In the genomic region with DNA sequence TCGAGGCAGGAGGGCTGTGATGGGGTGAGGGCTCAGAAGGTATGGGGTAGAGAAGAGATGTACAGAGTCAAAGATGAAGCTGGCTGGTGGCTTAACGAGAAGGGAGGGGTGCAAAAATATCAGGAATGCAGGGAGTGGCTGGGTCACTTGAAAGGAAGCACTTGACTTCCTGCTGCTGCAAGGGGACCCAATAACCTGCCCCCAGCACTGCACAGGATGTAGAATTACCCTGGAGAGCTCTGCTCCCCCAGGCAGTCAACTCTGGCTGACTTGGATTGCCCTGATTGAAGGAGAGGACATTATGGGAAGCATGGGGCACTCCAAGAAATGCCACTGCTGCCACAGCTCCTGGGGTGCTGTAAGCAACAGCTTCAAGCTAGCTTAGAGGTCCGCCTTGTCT, we compare ENCODE assay signal across 21 cellular contexts. TPM values are rescaled to one million over a fixed set of nuclear protein-coding genes. Genes with fewer than 3 reads are reported as not detected.
DNase-seq lines count a peak whose midpoint lies in the region; ATAC-seq, FAIRE-seq and TF ChIP-seq lines count a peak whose summit lies in the region.
"Had no signal": no experiment of that assay in that cellular context is flagged by ENCODE, and none has a peak within 500 bp of the region (broad histone marks: within the 10 kb centered on the region; RNA-seq: fewer than 3 reads in every experiment).

No MANE protein-coding gene starts in this region.

- H3K4me2 ChIP-seq in BLaER1 (peak overlapping the region; percentile 25; the same call in 1 of the 2 replicates), HCT116 (ENCODE audit: low read length) (0 out of 2 replicates have a peak overlapping the region, but pooled peaks have one; percentile 17)
- H3K4me2 ChIP-seq: A549, SK-N-SH had no signal

- intact Hi-C loops in HCT116 (cut with micrococcal nuclease): no loop called here
- intact Hi-C loops in body of pancreas (cut with DNase I): no loop called here

- ATAC-seq in HCT116 (peak; percentile 30), body of pancreas (peak; percentile 33), HG03108 (IDR thresholded peaks at IDR 0.05; ENCODE audit: unreplicated experiment) (no peak)
- ATAC-seq: Panc1 had no signal

- no peak overlapping the region for H2AFZ ChIP-seq in HCT116 (ENCODE audit: low read depth, low read length, poor library complexity, severe bottlenecking)

- CTCF ChIA-PET in HCT116 (lab: Charles Lee): no interaction called here

- 54 to 67% methylated on average over 3 of the region's 3 CpGs for WGBS in body of pancreas, 2 donors
- 39 to 47% (median 41%) methylated on average over 3 of the region's 3 CpGs for WGBS in small intestine, 3 donors

- no peak for FAIRE-seq in small intestine (lab: Jason Lieb, UNC)
- FAIRE-seq: A549 had no signal

- H3K9ac ChIP-seq in BLaER1 (no peak overlapping the region), HCT116 (ENCODE audit: low read length) (no peak overlapping the region)
- H3K9ac ChIP-seq: SK-N-SH had no signal

- POLR2A ChIA-PET in HCT116 (lab: Charles Lee): no interaction called here

- H3K27me3 ChIP-seq in BLaER1 (no peaks in the 10 kb centered on the region), HCT116 (ENCODE audit: insufficient read depth, low read length) (no peaks in the 10 kb centered on the region), body of pancreas (no peaks in the 10 kb centered on the region), small intestine (ENCODE audit: control insufficient read depth in 2 of 2, insufficient read depth in 2 of 2, low read length in 2 of 2) (no peaks in the 10 kb centered on the region)
- H3K27me3 ChIP-seq: BE2C had no signal

- RAD21 ChIA-PET in HCT116 (lab: Charles Lee; ENCODE audit: low non-redundant PET in 1 of 2, low total read pairs in 2 of 2, uncharacterized antibody in 2 of 2, unreplicated experiment in 2 of 2): no interaction called here

- no peaks in the 10 kb centered on the region for H3K79me2 ChIP-seq in HCT116 (ENCODE audit: insufficient read depth, low read length)

- TF ChIP-seq POLR2A in HCT116 (IDR thresholded peaks at IDR 0.05; ENCODE audit: borderline replicate concordance, extremely low read depth, insufficient read depth, insufficient read length) (no peak), body of pancreas (IDR thresholded peaks at IDR 0.05) (no peak)

- H3K9me2 ChIP-seq in HCT116 (ENCODE audit: insufficient read depth): no peaks in the 10 kb centered on the region
- H3K9me2 ChIP-seq: SK-N-SH had no signal

- no peaks in the 10 kb centered on the region for H3K36me3 ChIP-seq in BLaER1
- H3K36me3 ChIP-seq in HCT116 (ENCODE audit: control insufficient read depth in 1 of 2, insufficient read depth in 2 of 2, low read length in 2 of 2): no peaks in the 10 kb centered on the region
- H3K36me3 ChIP-seq in body of pancreas (replicated peaks in 1 of 2; ENCODE audit: insufficient read depth in 1 of 2, low read depth in 2 of 2): no peaks in the 10 kb centered on the region
- H3K36me3 ChIP-seq in small intestine (ENCODE audit: control insufficient read depth in 2 of 2, insufficient read depth in 2 of 2, low read length in 2 of 2): no peaks in the 10 kb centered on the region
- H3K36me3 ChIP-seq: BE2C had no signal

- no peak overlapping the region for H3K27ac ChIP-seq in BLaER1
- H3K27ac ChIP-seq in HCT116 (ENCODE audit: low read depth, low read length): no peak overlapping the region
- peak overlapping the region in 1 of 4 donors; percentile 17 for H3K27ac ChIP-seq in body of pancreas
- no peak overlapping the region for H3K27ac ChIP-seq in small intestine (ENCODE audit: low read depth in 1 of 2, low read length in 1 of 2)
- H3K27ac ChIP-seq: A549 had no signal

- BruUV-seq in HCT116 (replicated peaks; lab: Mats Ljungman, UMichigan): no TSS peak

- no peak for DNase-seq in HCT116 (ENCODE audit: low read depth, low spot score)
- no peak for DNase-seq in body of pancreas
- DNase-seq in small intestine: peak; percentile 15
- DNase-seq in stimulated activated CD4-positive, alpha-beta T cell treated with anti-CD3 and anti-CD28 coated beads, Interleukin-4, amount 100 ng/mL, for 24 hours: no peak
- DNase-seq in OCI-M1 (lab: John Stamatoyannopoulos, UW): no peak
- DNase-seq: CD4-positive, alpha-beta T cell; GDM1; KG1; NCI-H1092; NCI-H1436; NCI-H187 treated with DMSO at 0.1 percent for 48 hours; NCI-H2107; NCI-H2227 treated with DMSO at 0.1 percent for 48 hours; NCI-H510A; SIG-M5; SK-N-SH had no signal

- H3K4me1 ChIP-seq in BLaER1 (peaks cover 7% of the 10 kb centered on the region), HCT116 (ENCODE audit: control insufficient read depth in 1 of 2, insufficient read depth in 2 of 2, low read length in 2 of 2) (peaks cover 0 to 6% of the 10 kb centered on the region in 2 experiments; a peak in 2 of 4 replicates), body of pancreas (no peaks in the 10 kb centered on the region), small intestine (ENCODE audit: control insufficient read depth in 2 of 2, insufficient read depth in 1 of 2, low read depth in 1 of 2, low read length in 1 of 2) (no peaks in the 10 kb centered on the region)
- H3K4me1 ChIP-seq: A549, BE2C had no signal

- TF ChIP-seq RAD21 in HCT116 (IDR thresholded peaks at IDR 0.05; ENCODE audit: low read depth): no peak

- H3K9me3 ChIP-seq in BLaER1: peaks cover 8% of the 10 kb centered on the region
- H3K9me3 ChIP-seq in HCT116 (ENCODE audit: control insufficient read depth in 1 of 2, insufficient read depth in 1 of 2, low read depth in 1 of 2, low read length in 2 of 2): no peaks in the 10 kb centered on the region
- no peaks in the 10 kb centered on the region for H3K9me3 ChIP-seq in body of pancreas
- no peaks in the 10 kb centered on the region for H3K9me3 ChIP-seq in small intestine (ENCODE audit: control insufficient read depth, low read depth)
- H3K9me3 ChIP-seq: BE2C, SK-N-SH had no signal

- H3K4me3 ChIP-seq in BLaER1 (no peak overlapping the region), HCT116 (replicated peaks in 1 of 2; ENCODE audit: low read depth in 1 of 2, low read length in 2 of 2) (no peak overlapping the region), body of pancreas (no peak overlapping the region), small intestine (ENCODE audit: low read depth in 1 of 2, low read length in 2 of 2) (no peak overlapping the region)
- H3K4me3 ChIP-seq: A549 had no signal

- TF ChIP-seq CTCF in HCT116 (IDR thresholded peaks at IDR 0.05 in 2 of 3, conservative IDR thresholded peaks at IDR 0.05 in 1 of 3; ENCODE audit: borderline replicate concordance in 1 of 3, insufficient read depth in 1 of 3, low read depth in 2 of 3, low read length in 2 of 3): no peak
- TF ChIP-seq CTCF in body of pancreas (IDR thresholded peaks at IDR 0.05): no peak

- H4K20me1 ChIP-seq in BLaER1 (no peaks in the 10 kb centered on the region), HCT116 (ENCODE audit: insufficient read depth) (no peaks in the 10 kb centered on the region)

TF ChIP-seq in HCT116, 20 proteins besides CTCF, POLR2A, EP300 and RAD21:
- TF ChIP-seq, protein P1, sequence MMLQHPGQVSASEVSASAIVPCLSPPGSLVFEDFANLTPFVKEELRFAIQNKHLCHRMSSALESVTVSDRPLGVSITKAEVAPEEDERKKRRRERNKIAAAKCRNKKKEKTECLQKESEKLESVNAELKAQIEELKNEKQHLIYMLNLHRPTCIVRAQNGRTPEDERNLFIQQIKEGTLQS (IDR thresholded peaks at IDR 0.05): no peak
- no peak for TF ChIP-seq SP1 (IDR thresholded peaks at IDR 0.05; ENCODE audit: low read depth)
- TF ChIP-seq CBX3 (IDR thresholded peaks at IDR 0.05; ENCODE audit: low read depth): no peak
- no peak for TF ChIP-seq EZH2phosphoT487 (IDR thresholded peaks at IDR 0.05; ENCODE audit: borderline replicate concordance)
- TF ChIP-seq SIN3A (IDR thresholded peaks at IDR 0.05; ENCODE audit: low read depth): no peak
- no peak for TF ChIP-seq CEBPB (IDR thresholded peaks at IDR 0.05; ENCODE audit: low read depth)
- no peak for TF ChIP-seq FOSL1 (IDR thresholded peaks at IDR 0.05; ENCODE audit: low read depth)
- no peak for TF ChIP-seq EGR1 (IDR thresholded peaks at IDR 0.05; ENCODE audit: low read depth)
- no peak for TF ChIP-seq REST (IDR thresholded peaks at IDR 0.05; ENCODE audit: low read depth)
- TF ChIP-seq, protein P2, sequence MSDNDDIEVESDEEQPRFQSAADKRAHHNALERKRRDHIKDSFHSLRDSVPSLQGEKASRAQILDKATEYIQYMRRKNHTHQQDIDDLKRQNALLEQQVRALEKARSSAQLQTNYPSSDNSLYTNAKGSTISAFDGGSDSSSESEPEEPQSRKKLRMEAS (IDR thresholded peaks at IDR 0.05): no peak
- TF ChIP-seq TCF7L2 (IDR thresholded peaks at IDR 0.05; ENCODE audit: borderline replicate concordance, extremely low read depth, insufficient read depth, insufficient read length): no peak
- no peak for TF ChIP-seq POLR2AphosphoS5 (IDR thresholded peaks at IDR 0.05; ENCODE audit: low read depth, low read length)
- TF ChIP-seq YY1 (IDR thresholded peaks at IDR 0.05; ENCODE audit: extremely low read depth, insufficient replicate concordance, low read depth, low read length): no peak

RNA-seq across cellular contexts. Expression of gene CFAP221, which starts 41.8 kb away (rescaled TPM):
- 0.96 TPM for total RNA-seq in HCT116 (2021; ENCODE audit: unreplicated experiment)
- polyA plus RNA-seq in HCT116 (2012): 0.27 and 0.70 TPM in 2 replicates
- total RNA-seq in body of pancreas: 10 to 100 TPM; 12.2 to 21.5 TPM
- 10 to 100 TPM in 1 of 3 donors, 1 to 10 TPM in 2; 2.2 to 10.3 (median 3.0) TPM for polyA plus RNA-seq in small intestine
- total RNA-seq: CD4-positive, alpha-beta T cell had no signal
